8 cellular contexts compared by ENCODE assay signal in genomic region chr18:56651771-56652092, GRCh38. TPM values are rescaled to one million over a fixed set of nuclear protein-coding genes. Genes with fewer than 3 reads are reported as not detected.
DNase-seq lines count a peak whose midpoint lies in the region; ATAC-seq and TF ChIP-seq lines count a peak whose summit lies in the region.

No MANE protein-coding gene starts in this region.

- 2 to 7% methylated on average over 4 to 5 of the region's 5 CpGs for WGBS in lower leg skin, 2 donors
- 10 to 13% methylated on average over 4 to 5 of the region's 5 CpGs for WGBS in upper lobe of left lung, 2 donors

- H3K4me1 Mint-ChIP-seq in activated T-cell treated with anti-CD3 and anti-CD28 coated beads, Interleukin-2, amount 50 U/mL, for 72 hours (ENCODE audit: low read depth) = peaks cover 80% of the 10 kb centered on the region

- H3K36me3 Mint-ChIP-seq in activated T-cell treated with anti-CD3 and anti-CD28 coated beads, Interleukin-2, amount 50 U/mL, for 72 hours (ENCODE audit: insufficient read depth in 2 of 2) = peaks cover 3 to 10% of the 10 kb centered on the region in 2 donors

- H3K27me3 ChIP-seq in upper lobe of left lung = no peaks in the 10 kb centered on the region

- in situ Hi-C loops in astrocyte of the cerebellum (cut with HindIII; ENCODE audit: low sequenced_read_pairs) = no loop called here

- ATAC-seq in activated T-cell treated with anti-CD3 and anti-CD28 coated beads, Interleukin-2, amount 50 U/mL, for 72 hours (replicated peaks in 1 of 2) = no peak
- ATAC-seq in upper lobe of left lung (ENCODE audit: low FRiP score in 2 of 2) (no peak), GM19023 (IDR thresholded peaks at IDR 0.05; ENCODE audit: unreplicated experiment) (no peak)

- H3K9me3 ChIP-seq in upper lobe of left lung = no peaks in the 10 kb centered on the region

- TF ChIP-seq EP300 in upper lobe of left lung (IDR thresholded peaks at IDR 0.05) = no peak

- peaks cover 10 to 17% (median 11%) of the 10 kb centered on the region in 4 donors for H3K4me1 ChIP-seq in upper lobe of left lung

- peak overlapping the region; percentile 94 for H3K4me3 ChIP-seq in astrocyte of the cerebellum (ENCODE audit: low read depth, low read length)
- peak overlapping the region; percentile 74 for H3K4me3 ChIP-seq in lower leg skin (ENCODE audit: low read depth, poor library complexity, severe bottlenecking)
- H3K4me3 ChIP-seq in upper lobe of left lung = peak overlapping the region; percentile 70 to 94 (median 86)

- no peak for DNase-seq in activated T-cell treated with anti-CD3 and anti-CD28 coated beads, Interleukin-2, amount 50 U/mL, for 72 hours
- DNase-seq in activated T-cell treated with anti-CD3 and anti-CD28 coated beads for 4 hours (no peak), astrocyte of the cerebellum (ENCODE audit: low read depth) (no peak), lower leg skin (ENCODE audit: low spot score in 2 of 2) (no peak), upper lobe of left lung (no peak), foreskin melanocyte (no peak), GM10248 (ENCODE audit: extremely low spot score) (no peak)

- H3K27me3 Mint-ChIP-seq in activated T-cell treated with anti-CD3 and anti-CD28 coated beads, Interleukin-2, amount 50 U/mL, for 72 hours (ENCODE audit: low read depth) = no peaks in the 10 kb centered on the region

- peak overlapping the region; percentile 96 to 97 for H3K4me3 Mint-ChIP-seq in activated T-cell treated with anti-CD3 and anti-CD28 coated beads, Interleukin-2, amount 50 U/mL, for 72 hours

- POLR2A ChIA-PET in GM10248 (lab: Yijun Ruan, JAX) = interaction anchor here (0.6 kb wide), 1 partner anchor 14 kb away, joined by 7 read pairs; no protein-coding TSS in a partner anchor

- peak overlapping the region; percentile 98 for H3K27ac Mint-ChIP-seq in activated T-cell treated with anti-CD3 and anti-CD28 coated beads, Interleukin-2, amount 50 U/mL, for 72 hours

- TF ChIP-seq CTCF in astrocyte of the cerebellum (IDR thresholded peaks at IDR 0.05; ENCODE audit: low read depth, low read length, missing control alignments) (no peak), lower leg skin (IDR thresholded peaks at IDR 0.05) (no peak), upper lobe of left lung (IDR thresholded peaks at IDR 0.05) (no peak), GM10248 (IDR thresholded peaks at IDR 0.05; ENCODE audit: control extremely low read depth, extremely low read depth, low read depth, missing control alignments) (no peak)

- CTCF ChIA-PET in GM10248 (lab: Yijun Ruan, JAX) = interaction anchor here (0.9 to 3.8 kb wide), 5 partner anchors 9 to 1417 kb away, joined by 3 to 19 read pairs (median 4); no protein-coding TSS in a partner anchor

- H3K27ac ChIP-seq in upper lobe of left lung = peak overlapping the region; percentile 83 to 94 (median 91)

- H3K9me3 Mint-ChIP-seq in activated T-cell treated with anti-CD3 and anti-CD28 coated beads, Interleukin-2, amount 50 U/mL, for 72 hours = peaks cover 4 to 7% of the 10 kb centered on the region in 2 donors

- H3K36me3 ChIP-seq in upper lobe of left lung = no peaks in the 10 kb centered on the region

- intact Hi-C loops in lower leg skin (cut with DNase I; ENCODE audit: low total_unique reads) = no loop called here

- no peak for TF ChIP-seq POLR2A in lower leg skin (IDR thresholded peaks at IDR 0.05)
- TF ChIP-seq POLR2A in upper lobe of left lung (IDR thresholded peaks at IDR 0.05) = no peak

RNA-seq across cellular contexts. Expression of gene WDR7, which starts 0.6 kb away (rescaled TPM):
- 10 to 100 TPM; 25.6 to 25.9 TPM for total RNA-seq in activated T-cell treated with anti-CD3 and anti-CD28 coated beads, Interleukin-2, amount 50 U/mL, for 72 hours
- total RNA-seq in lower leg skin (10 to 100 TPM; 10.3 to 17.2 (median 16.3) TPM), upper lobe of left lung (10 to 100 TPM; 17.8 to 58.7 (median 26.7) TPM)

RNA-seq across cellular contexts. Expression of gene TXNL1, which starts 13.3 kb away (rescaled TPM):
- total RNA-seq in activated T-cell treated with anti-CD3 and anti-CD28 coated beads, Interleukin-2, amount 50 U/mL, for 72 hours = 10 to 100 TPM; 66.2 to 69.7 TPM
- total RNA-seq in lower leg skin (10 to 100 TPM; 36.8 to 45.9 (median 42.5) TPM), upper lobe of left lung (10 to 100 TPM in 4 of 6 donors, 1 to 10 TPM in 2; 6.9 to 53.4 (median 41.1) TPM)
